Comparison of ENCODE assay signal across 8 cellular contexts in genomic region chr2:68252407-68253210, GRCh38. TPM values are rescaled to one million over a fixed set of nuclear protein-coding genes. Genes with fewer than 3 reads are reported as not detected.
DNase-seq lines count a peak whose midpoint lies in the region; ATAC-seq, FAIRE-seq and TF ChIP-seq lines count a peak whose summit lies in the region.

Gene PPP3R1, minus strand, starts transcription at chr2:68252532. Its CDS starts 405 bp downstream, at chr2:68252127.

- H3K9ac ChIP-seq in IMR-90 (ENCODE audit: low read depth, low read length) = peak within 1 kb of the TSS; percentile 94

- H2BK120ac ChIP-seq in IMR-90 (ENCODE audit: low read depth, low read length) = peak within 1 kb of the TSS; percentile 71

- H4K20me1 ChIP-seq in IMR-90 (ENCODE audit: insufficient read depth, low read length) (peaks cover 37% of the 10 kb centered on the region), OCI-LY7 (ENCODE audit: insufficient read depth, low read length) (peaks cover 33% of the 10 kb centered on the region)

- H3K23ac ChIP-seq in IMR-90 (ENCODE audit: low read depth, low read length) = peak within 1 kb of the TSS; percentile 99

- H3K27ac ChIP-seq in IMR-90 (ENCODE audit: insufficient read depth, low read length) (peak within 1 kb of the TSS; percentile 96), OCI-LY7 (ENCODE audit: low read depth, low read length, poor library complexity, severe bottlenecking) (peak within 1 kb of the TSS; percentile 89)

- no peaks in the 10 kb centered on the region for H3K9me2 ChIP-seq in OCI-LY7 (ENCODE audit: insufficient read depth, low read length)

- peak within 1 kb of the TSS; percentile 98 for H3K4ac ChIP-seq in IMR-90 (ENCODE audit: low read depth, low read length)

- in situ Hi-C loops in IMR-90 (cut with MboI; ENCODE audit: low sequenced_read_pairs) = no loop called here

- no peak for FAIRE-seq in D721Med (lab: Jason Lieb, UNC)

- TF ChIP-seq RAD21 in IMR-90 (IDR thresholded peaks at IDR 0.05; ENCODE audit: low read length) = no peak; the same call in 1 of the 2 replicates

- H4K91ac ChIP-seq in IMR-90 (ENCODE audit: insufficient read depth, low read depth, low read length) = peak within 1 kb of the TSS; percentile 95

- peak within 1 kb of the TSS; percentile 94 for H2BK5ac ChIP-seq in IMR-90 (ENCODE audit: low read depth, low read length, poor library complexity, severe bottlenecking)

- no TSS peak for BruUV-seq in IMR-90 (replicated peaks; lab: Mats Ljungman, UMichigan)
- TSS peak; percentile 76 for BruUV-seq in OCI-LY7 (replicated peaks; lab: Mats Ljungman, UMichigan)

- peak within 1 kb of the TSS; percentile 7; the same call in 1 of the 2 replicates for H2BK20ac ChIP-seq in IMR-90 (ENCODE audit: low read depth, low read length)

- H3K9me3 ChIP-seq in IMR-90 (ENCODE audit: control insufficient read depth, insufficient read depth, low read length) (no peaks in the 10 kb centered on the region), OCI-LY7 (ENCODE audit: low read length) (no peaks in the 10 kb centered on the region)

- peak within 1 kb of the TSS; percentile 99 for H2AK9ac ChIP-seq in IMR-90 (replicated peaks; ENCODE audit: low read depth, low read length, poor library complexity)

- H2AK5ac ChIP-seq in IMR-90 (ENCODE audit: low read depth, low read length) = peak within 1 kb of the TSS; percentile 76

- dilution Hi-C loops in IMR-90 (cut with HindIII; ENCODE audit: low sequenced_read_pairs, unreplicated experiment) = no loop called here

- H3K4me2 ChIP-seq in IMR-90 (ENCODE audit: low read depth, low read length) = peak within 1 kb of the TSS; percentile 94
- H3K4me2 ChIP-seq in OCI-LY7 (ENCODE audit: low read length) = peak within 1 kb of the TSS; percentile 90

- DNase-seq in D721Med (ENCODE audit: insufficient read length, low spot score) (peak; percentile 42), IMR-90 (peak; percentile 96), OCI-LY7 (ENCODE audit: low spot score) (peak; percentile 98), activated T-cell treated with anti-CD3 and anti-CD28 coated beads for 24 hours (ENCODE audit: low read depth) (peak; percentile 95), epidermal melanocyte (ENCODE audit: insufficient read length, low spot score) (peak; percentile 71), middle frontal gyrus (ENCODE audit: extremely low spot score, low spot score) (peak; percentile 96)
- peak; percentile 91 to 92 for DNase-seq in stimulated activated CD8-positive, alpha-beta memory T cell treated with anti-CD3 and anti-CD28 coated beads, Interleukin-2, amount 100 ng/mL, for 1 hour (ENCODE audit: low read depth in 2 of 2)

- peak within 1 kb of the TSS; percentile 98 for H3K56ac ChIP-seq in IMR-90 (ENCODE audit: extremely low read depth, insufficient read depth, low read length)

- H3K36me3 ChIP-seq in IMR-90 (ENCODE audit: control insufficient read depth, insufficient read depth, low read length) (no peaks in the 10 kb centered on the region), OCI-LY7 (ENCODE audit: insufficient read depth, low read length) (peaks cover 34% of the 10 kb centered on the region)

- no peaks in the 10 kb centered on the region for H3K27me3 ChIP-seq in IMR-90 (ENCODE audit: control insufficient read depth, insufficient read depth, low read length)

- H3K14ac ChIP-seq in IMR-90 (replicated peaks; ENCODE audit: low read depth, low read length) = peak within 1 kb of the TSS; percentile 97

- H3K79me1 ChIP-seq in IMR-90 (ENCODE audit: low read depth in 1 of 2, low read length in 2 of 2) = peaks cover 8 to 49% of the 10 kb centered on the region in 2 experiments; a peak in 3 of 4 replicates

- POLR2A ChIA-PET in IMR-90 (lab: Charles Lee; ENCODE audit: unreplicated experiment) (interaction anchor here (0.5 to 1.0 kb wide), 5 partner anchors 18 to 131 kb away, joined by 3 to 6 read pairs (median 4); partner anchors contain the start of gene CNRIP1), OCI-LY7 (lab: Charles Lee) (interaction anchor here (0.6 to 3.6 kb wide), 5 partner anchors 23 to 123 kb away, joined by 3 to 15 read pairs (median 4); no protein-coding TSS in a partner anchor)

- H3K4me3 ChIP-seq in IMR-90 (ENCODE audit: insufficient read depth, low read depth, low read length) (peak within 1 kb of the TSS; percentile 98), OCI-LY7 (ENCODE audit: low read depth, low read length, poor library complexity, severe bottlenecking) (peak within 1 kb of the TSS; percentile 89)

- H3K18ac ChIP-seq in IMR-90 (ENCODE audit: low read depth, low read length) = peak within 1 kb of the TSS; percentile 74

- TF ChIP-seq CTCF in D721Med (IDR thresholded peaks at IDR 0.05; ENCODE audit: insufficient read depth, missing control alignments) = no peak
- no peak for TF ChIP-seq CTCF in IMR-90 (conservative IDR thresholded peaks at IDR 0.05; ENCODE audit: low read depth, low read length)
- no peak for TF ChIP-seq CTCF in OCI-LY7 (conservative IDR thresholded peaks at IDR 0.05; ENCODE audit: low read length)

- H3K79me2 ChIP-seq in OCI-LY7 (ENCODE audit: insufficient read depth, low read depth, low read length) = peaks cover 64% of the 10 kb centered on the region

- intact Hi-C loops in IMR-90 (cut with micrococcal nuclease) = loop anchor here (1.0 to 5.0 kb wide), 2 partner anchors 95 to 190 kb away; partner anchors contain the start of gene PNO1
- intact Hi-C loops in OCI-LY7 (cut with micrococcal nuclease; ENCODE audit: unreplicated experiment) = loop anchor here (1.0 to 5.0 kb wide), 5 partner anchors 24 to 188 kb away; partner anchors contain the start of gene PNO1

- 1% methylated on average over 27 of the region's 77 CpGs; no CpG with 5 or more reads in 1 of the 2 experiments for WGBS in IMR-90 (ENCODE audit: extremely low coverage in 2 of 2, insufficient read length in 1 of 2), 2 experiments

- peak within 1 kb of the TSS; percentile 75 for H4K5ac ChIP-seq in IMR-90 (ENCODE audit: low read depth, low read length)

- peak within 1 kb of the TSS; percentile 66 for H2BK15ac ChIP-seq in IMR-90 (ENCODE audit: low read depth, low read length)

- TF ChIP-seq POLR2A in IMR-90 (IDR thresholded peaks at IDR 0.05; ENCODE audit: low read depth, low read length) = peak; percentile 91

- peaks cover 16% of the 10 kb centered on the region for H3K4me1 ChIP-seq in IMR-90 (ENCODE audit: control insufficient read depth, insufficient read depth, low read length)
- peaks cover 51% of the 10 kb centered on the region for H3K4me1 ChIP-seq in OCI-LY7 (ENCODE audit: insufficient read depth, low read length, poor library complexity, severe bottlenecking)

- peak within 1 kb of the TSS; percentile 84 to 99 for H4K8ac ChIP-seq in IMR-90 (ENCODE audit: low read depth in 2 of 2, low read length in 2 of 2)

- H2AFZ ChIP-seq in IMR-90 (replicated peaks; ENCODE audit: low read length, poor library complexity) = peak within 1 kb of the TSS; percentile 95
- peak within 1 kb of the TSS; percentile 67 for H2AFZ ChIP-seq in OCI-LY7 (ENCODE audit: low read length)

- H3K9me1 ChIP-seq in IMR-90 (ENCODE audit: insufficient read depth, low read length) = peaks cover 17% of the 10 kb centered on the region

- CTCF ChIA-PET in IMR-90 (lab: Yijun Ruan, JAX) = interaction anchor here (0.6 to 1.6 kb wide), 2 partner anchors 30 to 211 kb away, joined by 3 to 4 read pairs; no protein-coding TSS in a partner anchor
- CTCF ChIA-PET in OCI-LY7 (lab: Charles Lee; ENCODE audit: unreplicated experiment) = no interaction called here

- ATAC-seq in GM21526 (IDR thresholded peaks at IDR 0.05; ENCODE audit: low FRiP score, unreplicated experiment) = peak; percentile 71
- ATAC-seq in IMR-90 (ENCODE audit: low read depth) = peak; percentile 90

TF ChIP-seq in IMR-90, 13 proteins besides CTCF, POLR2A, EP300 and RAD21:
- TF ChIP-seq RFX5 (IDR thresholded peaks at IDR 0.05; ENCODE audit: low read depth, low read length) (no peak), MAZ (IDR thresholded peaks at IDR 0.05; ENCODE audit: borderline replicate concordance, low read depth, low read length) (peak; percentile 96), USF2 (IDR thresholded peaks at IDR 0.05; ENCODE audit: low read depth, low read length) (peak; percentile 90), BHLHE40 (IDR thresholded peaks at IDR 0.05; ENCODE audit: low read depth, low read length) (peak; percentile 33; the same call in 1 of the 2 replicates)

RNA-seq across cellular contexts. Expression of gene PPP3R1, which starts in this region (rescaled TPM):
- total RNA-seq in IMR-90 (2012; rRNA removed) (9.1 and 18.1 TPM in 2 replicates), OCI-LY7 (2022) (90.3 and 97.4 TPM in 2 replicates)
- 11.0 and 17.3 TPM in 2 replicates for polyA plus RNA-seq in IMR-90 (2012; rRNA removed)
- polyA plus RNA-seq in IMR-90 (2012; cell fraction: cytosol; rRNA removed) = 2.4 and 3.5 TPM in 2 replicates
- 0.82 and 7.4 TPM in 2 replicates for polyA plus RNA-seq in IMR-90 (2012; cell fraction: nucleus; rRNA removed; ENCODE audit: low replicate concordance)
- 14.1 and 15.1 TPM in 2 replicates for total RNA-seq in OCI-LY7 (2014; rRNA removed; shearing (Covaris generic))

Comparison
In these comparisons a context has a peak if more than half of its experiments do, and no peak if none do; other contexts are left out.
1. Peak in every context shown above with its lines: DNase-seq, ATAC-seq, H3K4me3 ChIP-seq and H3K27ac ChIP-seq.
2. DNase-seq: peak in every context shown above with its lines; median percentile 98 in OCI-LY7; 96 in IMR-90; 96 in middle frontal gyrus; 95 in activated T-cell treated with anti-CD3 and anti-CD28 coated beads for 24 hours; 92 in stimulated activated CD8-positive, alpha-beta memory T cell treated with anti-CD3 and anti-CD28 coated beads, Interleukin-2, amount 100 ng/mL, for 1 hour; 71 in epidermal melanocyte; 42 in D721Med.